ENCODE assay signal across 9 cellular contexts in the genomic region with DNA sequence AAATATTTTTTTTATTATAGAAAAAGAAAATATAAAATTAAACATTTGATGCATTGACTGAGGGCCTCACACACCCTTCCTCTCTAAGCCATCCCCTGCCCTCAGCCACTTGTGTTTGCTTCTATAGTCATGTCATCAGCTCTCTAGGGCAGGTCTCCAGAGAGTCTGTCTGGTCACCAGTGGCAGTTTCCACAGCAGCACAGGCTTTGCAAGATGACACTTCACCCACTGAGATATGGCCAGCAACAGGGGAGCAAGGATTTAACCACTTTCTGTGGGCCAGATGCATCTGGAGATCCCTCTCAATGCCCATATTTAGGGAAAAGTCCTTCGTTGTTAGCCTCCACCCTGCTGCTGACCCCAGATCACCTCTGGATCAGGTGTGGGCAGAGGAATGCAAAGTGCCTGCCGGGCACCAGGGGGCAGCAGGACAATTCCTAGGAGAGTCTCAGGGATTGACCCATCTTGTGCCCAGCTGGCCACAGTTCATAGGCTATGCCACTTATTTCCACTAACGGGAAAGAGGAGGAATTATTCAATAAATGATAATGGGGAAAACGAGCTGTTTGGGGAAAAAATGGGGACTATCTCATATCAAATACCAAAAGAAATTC. TPM values are rescaled to one million over a fixed set of nuclear protein-coding genes. Genes with fewer than 3 reads are reported as not detected.
DNase-seq lines count a peak whose midpoint lies in the region; ATAC-seq and TF ChIP-seq lines count a peak whose summit lies in the region.
"Had no signal": no experiment of that assay in that cellular context is flagged by ENCODE, and none has a peak within 500 bp of the region (broad histone marks: within the 10 kb centered on the region; RNA-seq: fewer than 3 reads in every experiment).

No MANE protein-coding gene starts in this region.

- H3K9me3 ChIP-seq in left lung: no peaks in the 10 kb centered on the region

- H3K36me3 ChIP-seq in left lung: no peaks in the 10 kb centered on the region

- no peak overlapping the region for H3K27ac ChIP-seq in left lung
- H3K27ac ChIP-seq: BLaER1 treated with 17β-estradiol and CSF1 and Interleukin-3, amounts not matched to agents 10 nM and 100 nM had no signal

- TF ChIP-seq CTCF in astrocyte of the spinal cord (IDR thresholded peaks at IDR 0.05; ENCODE audit: low read depth, low read length): peak; percentile 65
- peak; percentile 50 to 52 for TF ChIP-seq CTCF in left lung (IDR thresholded peaks at IDR 0.05)

- ATAC-seq in left lung (peak; percentile 49), GM21423 (IDR thresholded peaks at IDR 0.05; ENCODE audit: unreplicated experiment) (no peak)

- in situ Hi-C loops in astrocyte of the spinal cord (cut with HindIII; ENCODE audit: low sequenced_read_pairs): no loop called here

- peaks cover 0 to 39% of the 10 kb centered on the region in 2 donors for H3K4me1 ChIP-seq in left lung

- peaks cover 0 to 8% of the 10 kb centered on the region in 2 donors for H3K27me3 ChIP-seq in left lung
- H3K27me3 ChIP-seq: BLaER1 treated with 17β-estradiol and CSF1 and Interleukin-3, amounts not matched to agents 10 nM and 100 nM had no signal

- intact Hi-C loops in left lung (cut with DNase I): loop anchor here in 1 of 2 donors (10.0 kb wide), 1 partner anchor 102 kb away; no protein-coding TSS in a partner anchor

- DNase-seq in NCI-H1417 (lab: John Stamatoyannopoulos, UW) (peak in 2 of 3 experiments; percentile 40 to 67), NCI-H1417 treated with DMSO at 0.1 percent for 48 hours (lab: John Stamatoyannopoulos, UW) (no peak), NCI-H146 (lab: John Stamatoyannopoulos, UW) (peak; percentile 71), astrocyte of the spinal cord (ENCODE audit: low read depth, low spot score) (no peak), left lung (no peak), NCI-H2107 treated with DMSO at 0.1 percent for 48 hours (lab: John Stamatoyannopoulos, UW; ENCODE audit: unreplicated experiment) (no peak), COR-L47 (lab: John Stamatoyannopoulos, UW) (no peak)

- H3K4me3 ChIP-seq in astrocyte of the spinal cord (ENCODE audit: low read depth, low read length): no peak overlapping the region
- no peak overlapping the region for H3K4me3 ChIP-seq in left lung
- H3K4me3 ChIP-seq: BLaER1 treated with 17β-estradiol and CSF1 and Interleukin-3, amounts not matched to agents 10 nM and 100 nM had no signal

RNA-seq across cellular contexts. Expression of a gene that starts 4.8 kb away (rescaled TPM):
- 10 to 100 TPM; 26.2 to 38.3 TPM for total RNA-seq in left lung

Comparison
In these comparisons a context has a peak if more than half of its experiments do, and no peak if none do; other contexts are left out.
1. DNase-seq: peak in NCI-H1417 (2 of 3) and NCI-H146 (single experiment); none in NCI-H1417 treated with DMSO at 0.1 percent for 48 hours (single experiment), astrocyte of the spinal cord (single experiment), left lung (0 of 2), NCI-H2107 treated with DMSO at 0.1 percent for 48 hours (single experiment) and COR-L47 (single experiment).